Comparison of ENCODE assay signal across 1 cellular context in genomic region chr9:12738296-12738695, GRCh38.
TF ChIP-seq lines count a peak whose summit lies in the region.

No MANE protein-coding gene starts in this region.

TF ChIP-seq in IMR-90, 13 proteins besides CTCF, POLR2A, EP300 and RAD21 (continued from another document):
- TF ChIP-seq, protein P1, sequence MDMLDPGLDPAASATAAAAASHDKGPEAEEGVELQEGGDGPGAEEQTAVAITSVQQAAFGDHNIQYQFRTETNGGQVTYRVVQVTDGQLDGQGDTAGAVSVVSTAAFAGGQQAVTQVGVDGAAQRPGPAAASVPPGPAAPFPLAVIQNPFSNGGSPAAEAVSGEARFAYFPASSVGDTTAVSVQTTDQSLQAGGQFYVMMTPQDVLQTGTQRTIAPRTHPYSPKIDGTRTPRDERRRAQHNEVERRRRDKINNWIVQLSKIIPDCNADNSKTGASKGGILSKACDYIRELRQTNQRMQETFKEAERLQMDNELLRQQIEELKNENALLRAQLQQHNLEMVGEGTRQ (IDR thresholded peaks at IDR 0.05; ENCODE audit: low read depth, low read length) = no peak
- TF ChIP-seq BHLHE40 (IDR thresholded peaks at IDR 0.05; ENCODE audit: low read depth, low read length) = no peak
